In genomic region chr19:6198896-6199239, GRCh38 we compare ENCODE assay signal across 8 cellular contexts.
A peak's percentile ranks its signal among the peaks of the same experiment; 100 is the strongest.
DNase-seq lines count a peak whose midpoint lies in the region; ATAC-seq and TF ChIP-seq lines count a peak whose summit lies in the region.

No MANE protein-coding gene starts in this region.

- peaks cover 7 to 15% of the 10 kb centered on the region in 2 donors for H3K36me3 Mint-ChIP-seq in CD4-positive, alpha-beta memory T cell
- H3K36me3 Mint-ChIP-seq in activated naive CD8-positive, alpha-beta T cell = peaks cover 13% of the 10 kb centered on the region

- H3K9me3 ChIP-seq in CD4-positive, alpha-beta memory T cell (ENCODE audit: control insufficient read depth in 1 of 2, low read length in 2 of 2) = no peaks in the 10 kb centered on the region
- no peaks in the 10 kb centered on the region for H3K9me3 ChIP-seq in upper lobe of right lung

- no peak for DNase-seq in CD4-positive, alpha-beta memory T cell
- DNase-seq in lower leg skin (ENCODE audit: low spot score in 2 of 2) (no peak), upper lobe of right lung (no peak), T-helper 9 cell (no peak), hypothalamus (lab: John Stamatoyannopoulos, UW) (no peak)
- DNase-seq in stimulated activated CD4-positive, alpha-beta T cell treated with anti-CD3 and anti-CD28 coated beads, Interleukin-4, amount 100 ng/mL, for 24 hours = no peak

- H3K27me3 Mint-ChIP-seq in CD4-positive, alpha-beta memory T cell = peaks cover 2 to 4% of the 10 kb centered on the region in 2 donors
- H3K27me3 Mint-ChIP-seq in activated naive CD8-positive, alpha-beta T cell = no peaks in the 10 kb centered on the region

- peak overlapping the region; percentile 88 to 97 (median 94) for H3K4me3 Mint-ChIP-seq in CD4-positive, alpha-beta memory T cell
- peak overlapping the region; percentile 96 for H3K4me3 Mint-ChIP-seq in activated naive CD8-positive, alpha-beta T cell

- H3K36me3 ChIP-seq in CD4-positive, alpha-beta memory T cell (ENCODE audit: insufficient read depth, low read length) = no peaks in the 10 kb centered on the region
- H3K36me3 ChIP-seq in upper lobe of right lung = no peaks in the 10 kb centered on the region

- H3K4me1 ChIP-seq in CD4-positive, alpha-beta memory T cell (ENCODE audit: insufficient read depth, low read length) = peaks cover 13% of the 10 kb centered on the region
- peaks cover 15% of the 10 kb centered on the region for H3K4me1 ChIP-seq in upper lobe of right lung

- ATAC-seq in HG02571 (IDR thresholded peaks at IDR 0.05; ENCODE audit: unreplicated experiment) (peak; percentile 19), upper lobe of right lung (no peak)

- peaks cover 0 to 10% (median 0%) of the 10 kb centered on the region in 8 donors for H3K9me3 Mint-ChIP-seq in CD4-positive, alpha-beta memory T cell
- peaks cover 3% of the 10 kb centered on the region for H3K9me3 Mint-ChIP-seq in activated naive CD8-positive, alpha-beta T cell (ENCODE audit: low read depth)

- no peak for TF ChIP-seq POLR2A in lower leg skin (IDR thresholded peaks at IDR 0.05)

- WGBS in lower leg skin, 2 donors = 14 to 25% methylated on average over 8 of the region's 8 CpGs

- POLR2A ChIA-PET in CD4-positive, alpha-beta memory T cell (lab: Charles Lee; ENCODE audit: partially characterized antibody) = no interaction called here

- H3K4me3 ChIP-seq in CD4-positive, alpha-beta memory T cell (ENCODE audit: low read length in 2 of 2) = peak overlapping the region; percentile 52 to 89
- peak overlapping the region; percentile 64 for H3K4me3 ChIP-seq in lower leg skin (ENCODE audit: low read depth, poor library complexity, severe bottlenecking)
- peak overlapping the region; percentile 86 for H3K4me3 ChIP-seq in upper lobe of right lung

- no peak for TF ChIP-seq CTCF in lower leg skin (IDR thresholded peaks at IDR 0.05)
- no peak for TF ChIP-seq CTCF in upper lobe of right lung (IDR thresholded peaks at IDR 0.05)

- intact Hi-C loops in CD4-positive, alpha-beta memory T cell (cut with micrococcal nuclease) = loop anchor here (1.0 kb wide), 2 partner anchors 81 to 162 kb away; partner anchors contain the start of gene CLPP
- intact Hi-C loops in lower leg skin (cut with DNase I; ENCODE audit: low total_unique reads) (no loop called here), upper lobe of right lung (cut with DNase I) (no loop called here)

- no peaks in the 10 kb centered on the region for H3K27me3 ChIP-seq in CD4-positive, alpha-beta memory T cell (ENCODE audit: insufficient read depth, low read length)
- no peaks in the 10 kb centered on the region for H3K27me3 ChIP-seq in upper lobe of right lung

- H3K4me1 Mint-ChIP-seq in CD4-positive, alpha-beta memory T cell = peaks cover 10 to 21% (median 10%) of the 10 kb centered on the region in 4 donors
- peaks cover 14% of the 10 kb centered on the region for H3K4me1 Mint-ChIP-seq in activated naive CD8-positive, alpha-beta T cell (ENCODE audit: low read depth)

- CTCF ChIA-PET in CD4-positive, alpha-beta memory T cell (lab: Charles Lee; ENCODE audit: partially characterized antibody) = interaction anchor here (1.1 kb wide), 1 partner anchor 20 kb away, joined by 3 read pairs; no protein-coding TSS in a partner anchor

- H3K27ac ChIP-seq in CD4-positive, alpha-beta memory T cell (ENCODE audit: low read depth, low read length) = peak overlapping the region; percentile 64
- peak overlapping the region; percentile 55 for H3K27ac ChIP-seq in upper lobe of right lung

- peak overlapping the region; percentile 83 to 98 (median 95) for H3K27ac Mint-ChIP-seq in CD4-positive, alpha-beta memory T cell
- peak overlapping the region; percentile 93 for H3K27ac Mint-ChIP-seq in activated naive CD8-positive, alpha-beta T cell
